Comparison of ENCODE assay signal across 24 cellular contexts in the genomic region with DNA sequence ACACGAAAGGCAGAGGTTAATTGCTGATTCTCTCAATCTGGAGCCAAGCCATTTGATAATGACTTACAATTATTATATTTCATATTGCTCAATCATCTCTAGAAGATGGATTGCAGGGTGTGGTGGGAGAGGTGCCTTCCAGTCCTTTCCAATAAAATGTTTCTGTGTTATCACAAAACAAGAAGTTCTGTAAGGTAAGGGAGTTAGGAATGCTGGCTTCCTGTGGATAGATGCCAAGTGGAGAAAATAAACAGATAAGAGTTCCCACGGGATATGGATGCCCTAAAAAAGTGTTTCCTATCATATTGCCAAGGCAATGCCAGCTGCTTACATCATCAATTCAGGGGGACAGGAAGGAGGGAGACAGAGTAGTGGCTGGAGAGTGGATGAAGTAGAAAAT. TPM values are rescaled to one million over a fixed set of nuclear protein-coding genes. Genes with fewer than 3 reads are reported as not detected.
DNase-seq lines count a peak whose midpoint lies in the region; ATAC-seq and TF ChIP-seq lines count a peak whose summit lies in the region.
"Had no signal": no experiment of that assay in that cellular context is flagged by ENCODE, and none has a peak within 500 bp of the region (broad histone marks: within the 10 kb centered on the region; RNA-seq: fewer than 3 reads in every experiment).

No MANE protein-coding gene starts in this region.

- H3K27me3 ChIP-seq in SK-N-SH (ENCODE audit: insufficient read depth) (no peaks in the 10 kb centered on the region), thoracic aorta (replicated peaks; ENCODE audit: insufficient read depth) (no peaks in the 10 kb centered on the region), dorsolateral prefrontal cortex (peaks cover 0 to 6% (median 0%) of the 10 kb centered on the region in 45 donors), heart right ventricle (peaks cover 0 to 32% (median 0%) of the 10 kb centered on the region in 7 donors)
- H3K27me3 ChIP-seq: body of pancreas, upper lobe of right lung had no signal

- WGBS in SK-N-SH (ENCODE audit: low lambda C conversion rate), result 50% methylated on average over 2 of the region's 2 CpGs
- WGBS in heart right ventricle, 2 donors, result 39 to 45% methylated on average over 2 of the region's 2 CpGs

- intact Hi-C loops in dorsolateral prefrontal cortex (cut with DNase I) (loop anchor here in 1 of 2 donors (10.0 kb wide), 1 partner anchor 259 kb away; no protein-coding TSS in a partner anchor), heart right ventricle (cut with DNase I) (loop anchor here in 6 of 10 donors (10.0 kb wide), 5 partner anchors 79 to 269 kb away; a partner anchor contains a TSS)

- H3K9me3 ChIP-seq in SK-N-SH (no peaks in the 10 kb centered on the region), thoracic aorta (no peaks in the 10 kb centered on the region), heart right ventricle (no peaks in the 10 kb centered on the region)
- H3K9me3 ChIP-seq: body of pancreas, upper lobe of right lung had no signal

- H3F3A ChIP-seq in SK-N-SH (replicated peaks; ENCODE audit: insufficient read depth), result peaks cover 59% of the 10 kb centered on the region

- ATAC-seq in thoracic aorta (ENCODE audit: insufficient number of reproducible peaks, low FRiP score, low read depth) (no peak), heart right ventricle (no peak)
- ATAC-seq: activated CD4-positive, CD25-positive, alpha-beta regulatory T cell treated with anti-CD3 and anti-CD28 coated beads, Interleukin-2, amount 50 U/mL, for 24 hours; body of pancreas; upper lobe of right lung had no signal

- H3K4me1 ChIP-seq in SK-N-SH (ENCODE audit: control insufficient read depth in 1 of 2, insufficient read depth in 2 of 2, low read depth in 1 of 2, low read length in 1 of 2) (peaks cover 22 to 43% of the 10 kb centered on the region in 2 experiments), thoracic aorta (ENCODE audit: control insufficient read depth in 1 of 2, low read depth in 2 of 2) (peaks cover 20 to 61% of the 10 kb centered on the region in 2 donors), heart right ventricle (peaks cover 0 to 52% (median 26%) of the 10 kb centered on the region in 9 donors)

- H3K4me3 ChIP-seq in SK-N-SH (ENCODE audit: low read depth in 2 of 2, low read length in 1 of 2), result no peak overlapping the region
- H3K4me3 ChIP-seq in thoracic aorta, result no peak overlapping the region
- no peak overlapping the region for H3K4me3 ChIP-seq in dorsolateral prefrontal cortex
- H3K4me3 ChIP-seq in heart right ventricle, result no peak overlapping the region
- H3K4me3 ChIP-seq: body of pancreas, lung, upper lobe of right lung had no signal

- CTCF ChIA-PET in SK-N-SH (lab: Yijun Ruan, JAX), result no interaction called here

- no peaks in the 10 kb centered on the region for H4K20me1 ChIP-seq in SK-N-SH (ENCODE audit: insufficient read depth)

- no peak overlapping the region for H2AFZ ChIP-seq in SK-N-SH (ENCODE audit: low read depth)

- no peak for TF ChIP-seq CTCF in SK-N-SH (IDR thresholded peaks at IDR 0.05)
- no peak for TF ChIP-seq CTCF in thoracic aorta (IDR thresholded peaks at IDR 0.05)
- no peak for TF ChIP-seq CTCF in dorsolateral prefrontal cortex (IDR thresholded peaks at IDR 0.05 in 54 of 56, conservative IDR thresholded peaks at IDR 0.05 in 2 of 56; ENCODE audit: low read depth in 1 of 56, partially characterized antibody in 56 of 56)
- no peak for TF ChIP-seq CTCF in heart right ventricle (IDR thresholded peaks at IDR 0.05)

- H3K36me3 ChIP-seq in SK-N-SH (replicated peaks in 1 of 2; ENCODE audit: control insufficient read depth in 1 of 2, insufficient read depth in 2 of 2, low read length in 1 of 2), result peaks cover 0 to 17% of the 10 kb centered on the region in 2 experiments
- no peaks in the 10 kb centered on the region for H3K36me3 ChIP-seq in thoracic aorta
- no peaks in the 10 kb centered on the region for H3K36me3 ChIP-seq in heart right ventricle
- H3K36me3 ChIP-seq: upper lobe of right lung had no signal

- DNase-seq in NCI-H2171 treated with DMSO at 0.1 percent for 48 hours (lab: John Stamatoyannopoulos, UW) (peak; percentile 6), NCI-H2171 (lab: John Stamatoyannopoulos, UW) (no peak), SK-N-SH (no peak), epithelial cell of prostate (ENCODE audit: low read depth, low spot score) (no peak), thoracic aorta (ENCODE audit: low spot score) (no peak), dorsolateral prefrontal cortex (no peak), heart right ventricle (no peak), SW480 (ENCODE audit: low spot score) (no peak)
- DNase-seq: activated CD4-positive, alpha-beta memory T cell treated with anti-CD3 and anti-CD28 coated beads, Interleukin-2, amount 10 ng/mL, durations not matched to agents 7 days and 5 days; activated effector memory CD4-positive, alpha-beta T cell treated with Interleukin-2 at 50 U/mL for 16 hours; activated naive CD8-positive, alpha-beta T cell treated with anti-CD3 and anti-CD28 coated beads for 36 hours; endodermal cell; kidney glomerular epithelial cell; NCI-H1048; NCI-H187; NCI-H345; NCI-H82; SIG-M5; T-helper 1 cell; upper lobe of right lung had no signal

- TF ChIP-seq EP300 in SK-N-SH (IDR thresholded peaks at IDR 0.05; ENCODE audit: borderline replicate concordance in 1 of 2, low read depth in 1 of 2, low read length in 1 of 2), result no peak

- no peak overlapping the region for H3K4me2 ChIP-seq in SK-N-SH

- H3K27ac ChIP-seq in SK-N-SH (ENCODE audit: low read depth in 2 of 2, low read length in 1 of 2), result peak overlapping the region in 1 of 2 experiments; percentile 98; a peak in 2 of 4 replicates
- peak overlapping the region; percentile 93 for H3K27ac ChIP-seq in epithelial cell of prostate
- peak overlapping the region; percentile 4 to 89 for H3K27ac ChIP-seq in thoracic aorta
- H3K27ac ChIP-seq in dorsolateral prefrontal cortex, result no peak overlapping the region
- H3K27ac ChIP-seq in heart right ventricle, result no peak overlapping the region
- H3K27ac ChIP-seq: 22Rv1, body of pancreas, upper lobe of right lung had no signal

- no peak overlapping the region; the same call in 1 of the 2 replicates for H3K9ac ChIP-seq in SK-N-SH

- POLR2A ChIA-PET in SK-N-SH (lab: Yijun Ruan, JAX), result no interaction called here

- no peaks in the 10 kb centered on the region for H3K9me2 ChIP-seq in SK-N-SH

- TF ChIP-seq RAD21 in SK-N-SH (IDR thresholded peaks at IDR 0.05; ENCODE audit: low read length), result no peak

- peaks cover 94% of the 10 kb centered on the region for H3K79me2 ChIP-seq in SK-N-SH (ENCODE audit: insufficient read depth)

TF ChIP-seq in SK-N-SH, 30 proteins besides CTCF, POLR2A, EP300 and RAD21:
- TF ChIP-seq, protein P1, sequence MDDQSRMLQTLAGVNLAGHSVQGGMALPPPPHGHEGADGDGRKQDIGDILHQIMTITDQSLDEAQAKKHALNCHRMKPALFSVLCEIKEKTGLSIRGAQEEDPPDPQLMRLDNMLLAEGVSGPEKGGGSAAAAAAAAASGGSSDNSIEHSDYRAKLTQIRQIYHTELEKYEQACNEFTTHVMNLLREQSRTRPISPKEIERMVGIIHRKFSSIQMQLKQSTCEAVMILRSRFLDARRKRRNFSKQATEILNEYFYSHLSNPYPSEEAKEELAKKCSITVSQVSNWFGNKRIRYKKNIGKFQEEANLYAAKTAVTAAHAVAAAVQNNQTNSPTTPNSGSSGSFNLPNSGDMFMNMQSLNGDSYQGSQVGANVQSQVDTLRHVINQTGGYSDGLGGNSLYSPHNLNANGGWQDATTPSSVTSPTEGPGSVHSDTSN (IDR thresholded peaks at IDR 0.05), result no peak
- TF ChIP-seq TCF12 (IDR thresholded peaks at IDR 0.05), result peak; percentile 18; the same call in 1 of the 2 replicates
- peak; percentile 49; the same call in 1 of the 2 replicates for TF ChIP-seq NFIC (IDR thresholded peaks at IDR 0.05; ENCODE audit: borderline replicate concordance)

RNA-seq across cellular contexts. Expression of a gene that starts 7.2 kb away (rescaled TPM):
- polyA plus RNA-seq in SK-N-SH (2012; rRNA removed) (363 and 543 TPM in 2 replicates), heart right ventricle (100 to 1,000 TPM in 1 of 2 donors, 10 to 100 TPM in 1; 27.4 to 157 TPM)
- 493 and 569 TPM in 2 replicates for polyA plus RNA-seq in SK-N-SH (2012; cell fraction: cytosol; rRNA removed)
- 806 and 1,198 TPM in 2 replicates for polyA plus RNA-seq in SK-N-SH (2012; cell fraction: nucleus; rRNA removed)
- total RNA-seq in thoracic aorta (100 to 1,000 TPM; 107 to 413 TPM), dorsolateral prefrontal cortex (100 to 1,000 TPM in 1 of 120 experiments, 10 to 100 TPM in 102, 1 to 10 TPM in 17; 5.9 to 119 (median 14.1) TPM), heart right ventricle (1,000 to 10,000 TPM in 1 of 10 donors, 100 to 1,000 TPM in 1, 10 to 100 TPM in 8; 28.3 to 1,074 (median 62.8) TPM)
- total RNA-seq: activated CD4-positive, alpha-beta memory T cell treated with anti-CD3 and anti-CD28 coated beads, Interleukin-2, amount 10 ng/mL, durations not matched to agents 7 days and 5 days had no signal

Comparison
In these comparisons a context has a peak if more than half of its experiments do, and no peak if none do; other contexts are left out.
1. H3K27ac ChIP-seq: peak in epithelial cell of prostate (single experiment) and thoracic aorta (2 of 2); none in dorsolateral prefrontal cortex (0 of 59) and heart right ventricle (0 of 10).